ENCODE assay signal across 23 cellular contexts in the genomic region with DNA sequence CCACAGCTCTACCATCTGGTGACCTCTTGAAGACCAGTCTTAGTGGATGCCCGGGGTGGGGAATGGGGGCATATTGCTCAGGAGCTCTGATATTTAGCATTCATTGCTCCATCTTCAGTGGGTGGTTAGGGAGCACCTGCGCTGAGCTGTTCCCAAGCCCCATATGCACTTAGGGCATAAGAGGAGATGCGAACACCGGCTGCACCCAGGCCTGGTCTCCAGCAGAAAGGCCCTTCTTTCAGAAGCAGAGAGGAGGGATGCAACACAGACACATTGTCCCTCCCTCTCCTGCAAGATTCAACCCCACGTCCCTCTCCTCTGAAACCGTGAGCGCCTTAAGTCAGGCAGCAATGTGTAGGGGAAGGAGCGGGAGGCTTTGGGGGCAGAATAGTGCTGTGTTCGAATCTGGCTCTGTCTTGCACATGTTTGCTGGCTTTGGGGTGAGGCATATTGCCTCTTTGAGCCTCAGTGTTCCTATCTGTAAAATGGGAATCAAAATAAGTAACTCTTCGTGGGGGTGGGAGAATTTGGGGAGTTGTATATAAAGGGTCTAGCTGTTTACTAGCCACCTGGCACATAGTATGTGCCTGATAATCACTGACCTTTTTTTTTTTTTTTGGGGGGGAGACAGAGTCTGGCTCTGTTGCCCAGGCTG.
"Had no signal": no experiment of that assay in that cellular context is flagged by ENCODE, and none has a peak within 500 bp of the region (broad histone marks: within the 10 kb centered on the region; RNA-seq: fewer than 3 reads in every experiment).

No MANE protein-coding gene starts in this region.

- DNase-seq: colonic mucosa; effector CD8-positive, alpha-beta T cell; endodermal cell; foreskin fibroblast; heart left ventricle; kidney; left ventricle myocardium superior; lower lobe of right lung; naive thymus-derived CD8-positive, alpha-beta T cell; nephron progenitor cell; nucleus accumbens; ovary; sigmoid colon; stimulated activated CD4-positive, alpha-beta T cell treated with anti-CD3 and anti-CD28 coated beads, Interleukin-4, amount 100 ng/mL, for 4 hours; upper lobe of left lung; uterus had no signal

- H3K27me3 ChIP-seq: colonic mucosa, gastroesophageal sphincter, heart left ventricle, hepatocyte, ovary, sigmoid colon, tibial nerve, upper lobe of left lung, uterus had no signal

- ATAC-seq: esophagus mucosa; gastroesophageal sphincter; lower lobe of right lung; naive thymus-derived CD8-positive, alpha-beta T cell; stimulated activated memory B cell treated with anti-CD40 and anti-IgM and Interleukin-4, amounts not matched to agents 10 μg/mL and 1 μg/mL and 100 μg/mL, for 72 hours had no signal

- H3K27ac ChIP-seq: colonic mucosa, epithelial cell of prostate, gastroesophageal sphincter, hepatocyte, lower lobe of right lung, ovary, sigmoid colon, thoracic aorta, tibial nerve, upper lobe of left lung, uterus had no signal

- H3K4me1 ChIP-seq: colonic mucosa, gastroesophageal sphincter, lower lobe of right lung, sigmoid colon, tibial nerve, upper lobe of left lung, uterus had no signal

- H3K9me3 ChIP-seq: colonic mucosa, gastroesophageal sphincter, heart left ventricle, lower lobe of right lung, ovary, sigmoid colon, thoracic aorta, tibial nerve, upper lobe of left lung, uterus had no signal

- H3K4me3 ChIP-seq: colonic mucosa, gastroesophageal sphincter, heart left ventricle, hepatocyte, lower lobe of right lung, ovary, sigmoid colon, thoracic aorta, tibial nerve, upper lobe of left lung, uterus had no signal

- H3K36me3 ChIP-seq: colonic mucosa, ovary, uterus had no signal
